In the genomic region with DNA sequence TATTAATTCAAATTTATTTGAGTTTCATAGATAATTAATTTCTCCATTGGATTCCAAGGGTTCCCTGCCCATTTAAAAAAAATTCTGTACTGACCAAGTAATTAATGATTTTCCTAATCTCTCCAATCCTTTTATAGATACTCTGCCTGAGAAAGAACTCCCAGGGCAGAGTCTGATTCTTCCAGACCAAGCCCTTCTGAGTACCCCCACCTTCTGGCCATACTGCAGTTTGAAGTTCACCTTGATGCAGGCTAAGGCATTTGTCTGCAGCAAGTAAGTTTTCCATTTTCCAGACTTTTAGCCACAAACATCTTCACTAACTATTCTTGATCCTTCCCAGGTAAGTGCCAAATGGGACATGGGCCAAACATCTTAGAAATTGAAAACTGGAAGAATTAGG, we compare ENCODE assay signal across 1 cellular context.
TF ChIP-seq lines count a peak whose summit lies in the region.

No MANE protein-coding gene starts in this region.

TF ChIP-seq in WTC11, 78 proteins besides CTCF, POLR2A, EP300 and RAD21 (continued from another document):
- TF ChIP-seq, protein P1, sequence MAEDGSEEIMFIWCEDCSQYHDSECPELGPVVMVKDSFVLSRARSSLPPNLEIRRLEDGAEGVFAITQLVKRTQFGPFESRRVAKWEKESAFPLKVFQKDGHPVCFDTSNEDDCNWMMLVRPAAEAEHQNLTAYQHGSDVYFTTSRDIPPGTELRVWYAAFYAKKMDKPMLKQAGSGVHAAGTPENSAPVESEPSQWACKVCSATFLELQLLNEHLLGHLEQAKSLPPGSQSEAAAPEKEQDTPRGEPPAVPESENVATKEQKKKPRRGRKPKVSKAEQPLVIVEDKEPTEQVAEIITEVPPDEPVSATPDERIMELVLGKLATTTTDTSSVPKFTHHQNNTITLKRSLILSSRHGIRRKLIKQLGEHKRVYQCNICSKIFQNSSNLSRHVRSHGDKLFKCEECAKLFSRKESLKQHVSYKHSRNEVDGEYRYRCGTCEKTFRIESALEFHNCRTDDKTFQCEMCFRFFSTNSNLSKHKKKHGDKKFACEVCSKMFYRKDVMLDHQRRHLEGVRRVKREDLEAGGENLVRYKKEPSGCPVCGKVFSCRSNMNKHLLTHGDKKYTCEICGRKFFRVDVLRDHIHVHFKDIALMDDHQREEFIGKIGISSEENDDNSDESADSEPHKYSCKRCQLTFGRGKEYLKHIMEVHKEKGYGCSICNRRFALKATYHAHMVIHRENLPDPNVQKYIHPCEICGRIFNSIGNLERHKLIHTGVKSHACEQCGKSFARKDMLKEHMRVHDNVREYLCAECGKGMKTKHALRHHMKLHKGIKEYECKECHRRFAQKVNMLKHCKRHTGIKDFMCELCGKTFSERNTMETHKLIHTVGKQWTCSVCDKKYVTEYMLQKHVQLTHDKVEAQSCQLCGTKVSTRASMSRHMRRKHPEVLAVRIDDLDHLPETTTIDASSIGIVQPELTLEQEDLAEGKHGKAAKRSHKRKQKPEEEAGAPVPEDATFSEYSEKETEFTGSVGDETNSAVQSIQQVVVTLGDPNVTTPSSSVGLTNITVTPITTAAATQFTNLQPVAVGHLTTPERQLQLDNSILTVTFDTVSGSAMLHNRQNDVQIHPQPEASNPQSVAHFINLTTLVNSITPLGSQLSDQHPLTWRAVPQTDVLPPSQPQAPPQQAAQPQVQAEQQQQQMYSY (CRISPR knock-in tag; IDR thresholded peaks at IDR 0.05), result no peak
- no peak for TF ChIP-seq CREB1 (CRISPR knock-in tag; IDR thresholded peaks at IDR 0.05)
- no peak for TF ChIP-seq ELF4 (CRISPR knock-in tag; IDR thresholded peaks at IDR 0.05; ENCODE audit: low read depth)
- TF ChIP-seq GRHL2 (CRISPR knock-in tag; IDR thresholded peaks at IDR 0.05; ENCODE audit: insufficient replicate concordance, severe bottlenecking), result no peak
- no peak for TF ChIP-seq ZNF219 (CRISPR knock-in tag; IDR thresholded peaks at IDR 0.05; ENCODE audit: borderline replicate concordance)
